2 cellular contexts compared by ENCODE assay signal in genomic region chr10:70942125-70942524, GRCh38.
TF ChIP-seq lines count a peak whose summit lies in the region.

No MANE protein-coding gene starts in this region.

TF ChIP-seq in SK-N-SH, 30 proteins besides CTCF, POLR2A, EP300 and RAD21 (continued from another document):
- no peak for TF ChIP-seq USF1 (IDR thresholded peaks at IDR 0.05; ENCODE audit: borderline replicate concordance, low read depth)
- no peak for TF ChIP-seq PBX3 (IDR thresholded peaks at IDR 0.05)
- TF ChIP-seq GATA2 (CRISPR knock-in tag; IDR thresholded peaks at IDR 0.05) = no peak
- no peak for TF ChIP-seq NRF1 (IDR thresholded peaks at IDR 0.05; ENCODE audit: low read depth, low read length)
- no peak for TF ChIP-seq RXRA (IDR thresholded peaks at IDR 0.05; ENCODE audit: borderline replicate concordance, low read depth)
- TF ChIP-seq ELF1 (IDR thresholded peaks at IDR 0.05) = no peak
- no peak for TF ChIP-seq SMC3 (IDR thresholded peaks at IDR 0.05; ENCODE audit: low read depth, low read length)
- TF ChIP-seq RCOR1 (IDR thresholded peaks at IDR 0.05; ENCODE audit: low read length) = no peak

TF ChIP-seq in SK-N-SH treated with all-trans-retinoic acid at 6 μM for 48 hours, 23 proteins besides CTCF, POLR2A, EP300 and RAD21 (continued from another document):
- no peak for TF ChIP-seq POU6F1 (CRISPR knock-in tag; IDR thresholded peaks at IDR 0.05; ENCODE audit: borderline replicate concordance, low read depth)
